35 cellular contexts compared by ENCODE assay signal in the genomic region with DNA sequence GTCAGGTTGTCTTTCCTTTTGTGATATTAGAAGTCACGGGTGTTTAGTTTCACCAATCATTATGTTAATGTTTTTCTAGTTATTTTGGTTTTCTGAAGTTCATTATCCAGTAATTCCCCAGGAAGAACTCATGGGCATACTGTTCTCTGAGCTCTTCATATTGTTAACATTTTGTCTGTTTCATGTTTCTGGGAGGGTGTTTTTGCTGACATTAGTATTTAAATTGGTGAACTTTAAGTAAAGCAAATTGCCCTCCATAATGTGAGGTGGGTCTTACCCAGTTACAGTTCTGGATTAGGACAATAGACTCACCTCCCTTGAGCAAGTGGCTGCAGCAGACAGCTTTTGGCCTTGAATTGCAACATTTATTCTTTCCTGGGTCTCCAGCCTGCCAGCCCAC.
"Had no signal": no experiment of that assay in that cellular context is flagged by ENCODE, and none has a peak within 500 bp of the region (broad histone marks: within the 10 kb centered on the region; RNA-seq: fewer than 3 reads in every experiment).

No MANE protein-coding gene starts in this region.

- DNase-seq: Karpas-422, Kasumi-1, MG63, MM.1S, MV-4-11, NCI-H1048, NCI-H1092, NCI-H1092 treated with DMSO at 0.1 percent for 48 hours, NCI-H1105, NCI-H1105 treated with DMSO at 0.1 percent for 48 hours, NCI-H1417, NCI-H1417 treated with DMSO at 0.1 percent for 48 hours, NCI-H1436, NCI-H1436 treated with DMSO at 0.1 percent for 48 hours, NCI-H146, NCI-H1694, NCI-H1694 treated with DMSO at 0.1 percent for 48 hours, NCI-H187, NCI-H1930, NCI-H2029, NCI-H2029 treated with DMSO at 0.1 percent for 48 hours, NCI-H2081, NCI-H2081 treated with DMSO at 0.1 percent for 48 hours, NCI-H2107, NCI-H2171, NCI-H2171 treated with DMSO at 0.1 percent for 48 hours, NCI-H2227 treated with DMSO at 0.1 percent for 48 hours, NCI-H226, NCI-H345, NCI-H446, NCI-H446 treated with DMSO at 0.1 percent for 48 hours, NCI-H510A, NCI-H510A treated with DMSO at 0.1 percent for 48 hours, NCI-H524, NCI-H524 treated with DMSO at 0.1 percent for 48 hours had no signal

- H3K9me3 ChIP-seq: MG63 had no signal

- H3K4me3 ChIP-seq: MG63 had no signal

- H3K36me3 ChIP-seq: MG63 had no signal

- H3K27me3 ChIP-seq: MG63 had no signal
